In genomic region chr1:235268379-235268894, GRCh38 we compare ENCODE assay signal across 1 cellular context.
TF ChIP-seq lines count a peak whose summit lies in the region.

No MANE protein-coding gene starts in this region.

TF ChIP-seq in HepG2, 621 proteins besides CTCF, POLR2A, EP300 and RAD21:
- TF ChIP-seq ZNF121 (CRISPR knock-in tag; IDR thresholded peaks at IDR 0.05) = peak; percentile 22; the same call in 1 of the 2 replicates
